ENCODE assay signal across 30 cellular contexts in the genomic region with DNA sequence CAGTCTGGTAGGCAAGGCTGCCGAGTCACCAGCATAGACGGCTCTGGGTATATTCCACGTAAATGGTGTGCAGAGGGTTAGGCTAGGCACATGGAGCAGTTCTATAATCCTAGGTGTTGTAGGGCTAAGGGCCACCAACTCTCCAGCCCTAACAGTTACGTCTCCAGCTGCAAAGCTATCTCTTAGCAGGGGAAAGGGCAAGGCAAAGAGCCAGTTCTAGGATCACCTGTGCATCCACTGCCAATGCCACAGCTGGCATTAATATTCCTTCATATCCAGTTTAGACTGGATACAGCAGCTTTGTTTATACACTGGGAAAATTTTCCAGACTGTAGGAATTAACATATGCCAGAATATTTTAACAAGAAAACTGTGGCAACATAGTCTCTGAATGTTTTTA. TPM values are rescaled to one million over a fixed set of nuclear protein-coding genes. Genes with fewer than 3 reads are reported as not detected.
DNase-seq lines count a peak whose midpoint lies in the region; ATAC-seq and TF ChIP-seq lines count a peak whose summit lies in the region.
"Had no signal": no experiment of that assay in that cellular context is flagged by ENCODE, and none has a peak within 500 bp of the region (broad histone marks: within the 10 kb centered on the region; RNA-seq: fewer than 3 reads in every experiment).

No MANE protein-coding gene starts in this region.

- DNase-seq in left ventricle myocardium superior: no peak
- no peak for DNase-seq in right cardiac atrium
- DNase-seq in mesothelial cell of epicardium (ENCODE audit: low spot score in 2 of 2, unreplicated experiment in 2 of 2): no peak
- DNase-seq in type B pancreatic cell (ENCODE audit: extremely low spot score, unreplicated experiment): no peak
- no peak for DNase-seq in thyroid gland
- DNase-seq: activated CD4-positive, alpha-beta T cell treated with anti-CD3 and anti-CD28 coated beads for 48 hours; activated naive CD4-positive, alpha-beta T cell treated with anti-CD3 and anti-CD28 coated beads, Interleukin-2, amount 10 ng/mL, durations not matched to agents 7 days and 5 days; Caco-2; colonic mucosa; DMS79; effector memory CD4-positive, alpha-beta T cell; foreskin keratinocyte; GF-D8; H9; KBM-7; MM.1S; NCI-H1417; NCI-H446 treated with DMSO at 0.1 percent for 48 hours; NCI-H82; OCI-M1; spleen; T-helper 2 cell; upper lobe of left lung had no signal

- TF ChIP-seq EP300 in gastroesophageal sphincter (IDR thresholded peaks at IDR 0.05): no peak

- peaks cover 10% of the 10 kb centered on the region for H3K4me1 Mint-ChIP-seq in brain
- peaks cover 6% of the 10 kb centered on the region for H3K4me1 Mint-ChIP-seq in mesothelial cell of epicardium
- no peaks in the 10 kb centered on the region for H3K4me1 Mint-ChIP-seq in type B pancreatic cell (ENCODE audit: unreplicated experiment)
- H3K4me1 Mint-ChIP-seq: H9 had no signal

- H3K27me3 Mint-ChIP-seq in brain: no peaks in the 10 kb centered on the region
- no peaks in the 10 kb centered on the region for H3K27me3 Mint-ChIP-seq in mesothelial cell of epicardium (ENCODE audit: low read depth)
- H3K27me3 Mint-ChIP-seq in type B pancreatic cell: no peaks in the 10 kb centered on the region
- H3K27me3 Mint-ChIP-seq: activated naive CD4-positive, alpha-beta T cell treated with anti-CD3 and anti-CD28 coated beads, Interleukin-2, amount 10 ng/mL, durations not matched to agents 7 days and 5 days had no signal

- H3K27ac ChIP-seq in right cardiac atrium (ENCODE audit: low read length) (no peak overlapping the region), gastroesophageal sphincter (no peak overlapping the region), thyroid gland (no peak overlapping the region)
- H3K27ac ChIP-seq: colonic mucosa, foreskin keratinocyte, neutrophil, spleen, upper lobe of left lung had no signal

- ATAC-seq in left ventricle myocardium superior: peak; percentile 17
- ATAC-seq in right cardiac atrium: no peak
- ATAC-seq in gastroesophageal sphincter: no peak
- ATAC-seq in HG02852 (IDR thresholded peaks at IDR 0.05; ENCODE audit: unreplicated experiment): no peak
- ATAC-seq: foreskin keratinocyte, SK-N-SH treated with all-trans-retinoic acid at 6 μM for 48 hours had no signal

- intact Hi-C loops in left ventricle myocardium superior (cut with micrococcal nuclease) (no loop called here), right cardiac atrium (cut with DNase I) (no loop called here), thyroid gland (cut with DNase I) (no loop called here)

- no peak overlapping the region for H3K4me3 ChIP-seq in right cardiac atrium (ENCODE audit: low read length)
- H3K4me3 ChIP-seq in gastroesophageal sphincter: no peak overlapping the region
- H3K4me3 ChIP-seq in thyroid gland (replicated peaks in 1 of 3): no peak overlapping the region
- H3K4me3 ChIP-seq: BLaER1 treated with 17β-estradiol and CSF1 and Interleukin-3, amounts not matched to agents 10 nM and 100 nM; colonic mucosa; spleen; upper lobe of left lung had no signal

- 90% methylated on average over 4 of the region's 4 CpGs for WGBS in right cardiac atrium
- WGBS in gastroesophageal sphincter (ENCODE audit: low coverage in 1 of 2), 2 donors: 50 to 82% methylated on average over 1 to 4 of the region's 4 CpGs
- WGBS in thyroid gland, 2 donors: 90 to 97% methylated on average over 4 of the region's 4 CpGs

- peaks cover 0 to 72% of the 10 kb centered on the region in 2 donors for H3K36me3 ChIP-seq in gastroesophageal sphincter
- peaks cover 28 to 34% of the 10 kb centered on the region in 2 donors for H3K36me3 ChIP-seq in thyroid gland

- H3K36me3 Mint-ChIP-seq in brain (peaks cover 47% of the 10 kb centered on the region), mesothelial cell of epicardium (peaks cover 33% of the 10 kb centered on the region), type B pancreatic cell (peaks cover 17% of the 10 kb centered on the region)

- H3K27ac Mint-ChIP-seq in brain: peak overlapping the region in 4 of 5 experiments; percentile 58 to 84 (median 72)
- peak overlapping the region; percentile 61 for H3K27ac Mint-ChIP-seq in mesothelial cell of epicardium
- peak overlapping the region; percentile 29 for H3K27ac Mint-ChIP-seq in type B pancreatic cell
- H3K27ac Mint-ChIP-seq: activated T-helper 1 cell treated with anti-CD3 and anti-CD28 coated beads, Interleukin-12 subunit alpha, Interleukin-12 subunit beta, Interleukin-2, Interleukin-4 antibody, amounts not matched to agents 30 ng/mL and 10 ng/mL and 1 ng/mL, durations not matched to agents 14 hours and 24 hours and 36 hours had no signal

- H3K9me3 ChIP-seq in right cardiac atrium (ENCODE audit: control insufficient read depth, low read length): no peaks in the 10 kb centered on the region
- H3K9me3 ChIP-seq in gastroesophageal sphincter: no peaks in the 10 kb centered on the region
- H3K9me3 ChIP-seq in thyroid gland: no peaks in the 10 kb centered on the region
- H3K9me3 ChIP-seq: BLaER1 treated with 17β-estradiol and CSF1 and Interleukin-3, amounts not matched to agents 10 nM and 100 nM; Caco-2; colonic mucosa; neutrophil; spleen; upper lobe of left lung had no signal

- TF ChIP-seq CTCF in brain (conservative IDR thresholded peaks at IDR 0.05) (no peak), mesothelial cell of epicardium (IDR thresholded peaks at IDR 0.05; ENCODE audit: unreplicated experiment) (no peak), type B pancreatic cell (conservative IDR thresholded peaks at IDR 0.05) (no peak), gastroesophageal sphincter (IDR thresholded peaks at IDR 0.05) (no peak), thyroid gland (IDR thresholded peaks at IDR 0.05) (no peak)

- H3K4me3 Mint-ChIP-seq in brain (no peak overlapping the region), mesothelial cell of epicardium (no peak overlapping the region), type B pancreatic cell (no peak overlapping the region)
- H3K4me3 Mint-ChIP-seq: activated naive CD4-positive, alpha-beta T cell treated with anti-CD3 and anti-CD28 coated beads, Interleukin-2, amount 10 ng/mL, durations not matched to agents 7 days and 5 days; activated T-helper 1 cell treated with anti-CD3 and anti-CD28 coated beads, Interleukin-12 subunit alpha, Interleukin-12 subunit beta, Interleukin-2, Interleukin-4 antibody, amounts not matched to agents 30 ng/mL and 10 ng/mL and 1 ng/mL, durations not matched to agents 14 hours and 24 hours and 36 hours; H9 had no signal

- H3K27me3 ChIP-seq in right cardiac atrium (ENCODE audit: control insufficient read depth, insufficient read depth) (no peaks in the 10 kb centered on the region), gastroesophageal sphincter (no peaks in the 10 kb centered on the region), thyroid gland (no peaks in the 10 kb centered on the region)
- H3K27me3 ChIP-seq: BLaER1 treated with 17β-estradiol and CSF1 and Interleukin-3, amounts not matched to agents 10 nM and 100 nM; colonic mucosa; foreskin keratinocyte; neutrophil; spleen; upper lobe of left lung had no signal

- no peaks in the 10 kb centered on the region for H3K9me3 Mint-ChIP-seq in brain
- no peaks in the 10 kb centered on the region for H3K9me3 Mint-ChIP-seq in mesothelial cell of epicardium
- no peaks in the 10 kb centered on the region for H3K9me3 Mint-ChIP-seq in type B pancreatic cell
- H3K9me3 Mint-ChIP-seq: activated naive CD4-positive, alpha-beta T cell treated with anti-CD3 and anti-CD28 coated beads, Interleukin-2, amount 10 ng/mL, durations not matched to agents 7 days and 5 days; activated T-helper 1 cell treated with anti-CD3 and anti-CD28 coated beads, Interleukin-12 subunit alpha, Interleukin-12 subunit beta, Interleukin-2, Interleukin-4 antibody, amounts not matched to agents 30 ng/mL and 10 ng/mL and 1 ng/mL, durations not matched to agents 14 hours and 24 hours and 36 hours; H9 had no signal

- H3K4me1 ChIP-seq in right cardiac atrium (ENCODE audit: control insufficient read depth, insufficient read depth, low read length) (no peaks in the 10 kb centered on the region), gastroesophageal sphincter (peaks cover 0 to 29% (median 13%) of the 10 kb centered on the region in 3 donors), thyroid gland (peaks cover 0 to 15% of the 10 kb centered on the region in 2 donors)
- H3K4me1 ChIP-seq: Caco-2, colonic mucosa, foreskin keratinocyte, upper lobe of left lung had no signal

- TF ChIP-seq POLR2A in gastroesophageal sphincter (IDR thresholded peaks at IDR 0.05) (no peak), thyroid gland (IDR thresholded peaks at IDR 0.05) (no peak)

RNA-seq across cellular contexts. Expression of gene SH2B3, which starts 53.0 kb away (rescaled TPM):
- total RNA-seq in left ventricle myocardium superior (45.1 TPM), right cardiac atrium (10 to 100 TPM; 24.9 to 31.2 (median 29.2) TPM), mesothelial cell of epicardium (1.6 to 2.1 TPM (median 1.7 TPM) in 3 replicates), type B pancreatic cell (ENCODE audit: low replicate concordance) (2.4 and 5.2 TPM in 2 replicates), gastroesophageal sphincter (10 to 100 TPM; 17.0 to 33.1 (median 23.3) TPM), thyroid gland (10 to 100 TPM; 14.1 to 36.5 (median 25.6) TPM)
- polyA plus RNA-seq in right cardiac atrium (10.3 TPM), brain (ENCODE audit: insufficient read depth, low read depth, low replicate concordance) (7.4 TPM)
